Comparison of ENCODE assay signal across 2 cellular contexts in the genomic region with DNA sequence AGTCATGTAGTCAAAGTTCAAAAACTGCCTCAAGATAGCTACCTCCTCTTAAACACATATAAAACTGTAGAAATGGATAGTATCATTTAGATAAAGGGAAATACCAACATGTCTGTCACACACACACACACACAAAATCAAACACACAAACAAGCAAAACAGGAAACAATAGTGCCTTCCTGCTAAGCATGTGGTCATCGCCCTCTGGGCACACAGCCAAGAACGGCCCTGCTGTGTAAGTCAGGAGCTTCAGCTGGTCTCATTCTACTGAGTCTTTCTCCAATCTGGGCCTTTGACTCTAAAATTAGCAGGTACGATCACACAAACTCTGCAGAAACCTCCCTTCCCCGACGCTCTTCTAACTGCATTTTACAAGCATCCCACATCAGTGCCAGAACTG.
TF ChIP-seq lines count a peak whose summit lies in the region.

No MANE protein-coding gene starts in this region.

TF ChIP-seq in SK-N-SH, 30 proteins besides CTCF, POLR2A, EP300 and RAD21 (continued from another document):
- TF ChIP-seq USF1 (IDR thresholded peaks at IDR 0.05; ENCODE audit: borderline replicate concordance, low read depth) (no peak), YY1 (IDR thresholded peaks at IDR 0.05; ENCODE audit: low read depth) (no peak), ELF1 (IDR thresholded peaks at IDR 0.05) (no peak)

TF ChIP-seq in SK-N-SH treated with all-trans-retinoic acid at 6 μM for 48 hours, 23 proteins besides CTCF, POLR2A, EP300 and RAD21 (continued from another document):
- TF ChIP-seq TSHZ2 (CRISPR knock-in tag; IDR thresholded peaks at IDR 0.05): no peak
- no peak for TF ChIP-seq CSDC2 (CRISPR knock-in tag; IDR thresholded peaks at IDR 0.05)
- no peak for TF ChIP-seq BACH2 (CRISPR knock-in tag; IDR thresholded peaks at IDR 0.05; ENCODE audit: borderline replicate concordance)
